ENCODE assay signal across 16 cellular contexts in genomic region chr7:158473238-158473637, GRCh38.
DNase-seq lines count a peak whose midpoint lies in the region.
"Had no signal": no experiment of that assay in that cellular context is flagged by ENCODE, and none has a peak within 500 bp of the region (broad histone marks: within the 10 kb centered on the region; RNA-seq: fewer than 3 reads in every experiment).

No MANE protein-coding gene starts in this region.

- H3K27ac ChIP-seq in duodenal mucosa (ENCODE audit: low read depth, low read length) (peak overlapping the region; percentile 5), temporal lobe (ENCODE audit: low read depth, low read length) (peak overlapping the region; percentile 36)
- H3K27ac ChIP-seq: esophagus muscularis mucosa, hepatocyte, KMS-11, lower lobe of right lung, upper lobe of left lung had no signal

- H3K27me3 ChIP-seq in duodenal mucosa (ENCODE audit: control insufficient read depth in 1 of 2, insufficient read depth in 2 of 2, low read length in 2 of 2): peaks cover 0 to 2% of the 10 kb centered on the region in 2 donors
- H3K27me3 ChIP-seq: hepatocyte, upper lobe of left lung had no signal

- H3K9ac ChIP-seq in duodenal mucosa (ENCODE audit: low read depth in 1 of 2, low read length in 2 of 2): no peak overlapping the region
- H3K9ac ChIP-seq: KMS-11 had no signal

- DNase-seq in NCI-H1417 (lab: John Stamatoyannopoulos, UW) (peak; percentile 40 to 78 (median 41)), NCI-H1417 treated with DMSO at 0.1 percent for 48 hours (lab: John Stamatoyannopoulos, UW) (no peak), NCI-H510A (lab: John Stamatoyannopoulos, UW) (peak; percentile 74), NOMO-1 (lab: John Stamatoyannopoulos, UW; ENCODE audit: unreplicated experiment in 2 of 2) (no peak), T1000 (lab: John Stamatoyannopoulos, UW) (no peak)
- DNase-seq in NK-92 treated with Interleukin-12 subunit alpha and Interleukin-12 subunit beta, amount 100 ng/mL, for 24 hours (lab: John Stamatoyannopoulos, UW): no peak
- DNase-seq: activated CD8-positive, alpha-beta memory T cell treated with anti-CD3 and anti-CD28 coated beads, Interleukin-2, amount 10 ng/mL, durations not matched to agents 7 days and 5 days; activated naive CD8-positive, alpha-beta T cell treated with anti-CD3 and anti-CD28 coated beads for 36 hours; lower lobe of right lung; Right ventricle myocardium superior had no signal

- H3K36me3 ChIP-seq in duodenal mucosa (ENCODE audit: control insufficient read depth in 1 of 2, insufficient read depth in 2 of 2, low read length in 2 of 2): no peaks in the 10 kb centered on the region
- H3K36me3 ChIP-seq: esophagus muscularis mucosa, lower lobe of right lung, upper lobe of left lung had no signal

- H3K4me1 ChIP-seq in duodenal mucosa (ENCODE audit: control insufficient read depth in 1 of 2, insufficient read depth in 2 of 2, low read length in 2 of 2): no peaks in the 10 kb centered on the region

- H3K4me3 ChIP-seq in duodenal mucosa (ENCODE audit: low read depth in 1 of 2, low read length in 2 of 2): no peak overlapping the region
- H3K4me3 ChIP-seq: esophagus muscularis mucosa, hepatocyte, lower lobe of right lung, upper lobe of left lung had no signal

- no peaks in the 10 kb centered on the region for H3K9me3 ChIP-seq in duodenal mucosa (ENCODE audit: control insufficient read depth in 1 of 2, low read length in 2 of 2)
- H3K9me3 ChIP-seq: esophagus muscularis mucosa, lower lobe of right lung, upper lobe of left lung had no signal

Comparison
In these comparisons a context has a peak if more than half of its experiments do, and no peak if none do; other contexts are left out.
1. DNase-seq: peak in NCI-H1417 (3 of 3) and NCI-H510A (single experiment); none in NCI-H1417 treated with DMSO at 0.1 percent for 48 hours (single experiment), NOMO-1 (0 of 2), NK-92 treated with Interleukin-12 subunit alpha and Interleukin-12 subunit beta, amount 100 ng/mL, for 24 hours (single experiment) and T1000 (single experiment).